ENCODE assay signal across 8 cellular contexts in genomic region chr14:97978336-97978735, GRCh38.
DNase-seq lines count a peak whose midpoint lies in the region; ATAC-seq and TF ChIP-seq lines count a peak whose summit lies in the region.

No MANE protein-coding gene starts in this region.

- H3K9me3 ChIP-seq in BLaER1 = no peaks in the 10 kb centered on the region
- H3K9me3 ChIP-seq in mammary epithelial cell (replicated peaks; ENCODE audit: insufficient read depth, low read length) = no peaks in the 10 kb centered on the region

- no peaks in the 10 kb centered on the region for H3K36me3 ChIP-seq in BLaER1
- no peaks in the 10 kb centered on the region for H3K36me3 ChIP-seq in mammary epithelial cell (ENCODE audit: insufficient read depth, low read length)

- no peak for ATAC-seq in GM19397 (IDR thresholded peaks at IDR 0.05; ENCODE audit: unreplicated experiment)

- peak; percentile 39 to 67 for TF ChIP-seq CTCF in mammary epithelial cell (conservative IDR thresholded peaks at IDR 0.05 in 1 of 2, IDR thresholded peaks at IDR 0.05 in 1 of 2; ENCODE audit: extremely low read depth in 1 of 2, insufficient read depth in 1 of 2, low read depth in 1 of 2, low read length in 2 of 2)

- intact Hi-C loops in mammary epithelial cell (cut with micrococcal nuclease) = loop anchor here (1.0 to 10.0 kb wide), 6 partner anchors 89 to 1396 kb away; partner anchors contain the start of gene BCL11B

- peaks cover 52% of the 10 kb centered on the region for H3K4me1 ChIP-seq in BLaER1
- H3K4me1 ChIP-seq in mammary epithelial cell (ENCODE audit: insufficient read depth, low read length) = peaks cover 8% of the 10 kb centered on the region

- H3K27me3 ChIP-seq in BLaER1 (no peaks in the 10 kb centered on the region), mammary epithelial cell (ENCODE audit: insufficient read depth, low read length) (no peaks in the 10 kb centered on the region)

- in situ Hi-C loops in mammary epithelial cell (cut with MboI; ENCODE audit: low sequenced_read_pairs in 2 of 2) = loop anchor here in 1 of 2 donors (25.0 kb wide), 1 partner anchor 1284 kb away; the partner anchor contains the start of gene BCL11B

- WGBS in mammary epithelial cell (ENCODE audit: low coverage, missing lambda C conversion rate) = 3% methylated on average over 8 of the region's 9 CpGs

- H4K20me1 ChIP-seq in BLaER1 (no peaks in the 10 kb centered on the region), mammary epithelial cell (ENCODE audit: insufficient read depth, low read length) (no peaks in the 10 kb centered on the region)

- dilution Hi-C loops in mammary epithelial cell (cut with HindIII; ENCODE audit: low sequenced_read_pairs) = no loop called here

- H3K4me3 ChIP-seq in BLaER1 (peak overlapping the region; percentile 63), mammary epithelial cell (replicated peaks in 1 of 3; ENCODE audit: insufficient read depth in 1 of 3, low read depth in 2 of 3, low read length in 3 of 3) (no peak overlapping the region)

- CTCF ChIA-PET in mammary epithelial cell (lab: Charles Lee; ENCODE audit: low non-redundant PET) = interaction anchor here (0.5 to 0.7 kb wide), 6 partner anchors 17 to 1092 kb away, joined by 3 to 5 read pairs (median 4); no protein-coding TSS in a partner anchor

- DNase-seq in NCI-H1092 treated with DMSO at 0.1 percent for 48 hours (lab: John Stamatoyannopoulos, UW) = peak; percentile 90
- peak; percentile 58 for DNase-seq in activated CD4-positive, CD25-positive, alpha-beta regulatory T cell treated with anti-CD3 and anti-CD28 coated beads, Interleukin-2, amount 50 U/mL, for 16 hours (ENCODE audit: low read depth, low spot score)
- DNase-seq in mammary epithelial cell = peak; percentile 70
- DNase-seq in kidney glomerular epithelial cell (lab: John Stamatoyannopoulos, UW) = peak; percentile 53
- DNase-seq in stimulated activated CD4-positive, alpha-beta T cell treated with anti-CD3 and anti-CD28 coated beads, Interleukin-1b, Interleukin-23, amount 100 ng/mL, for 24 hours (ENCODE audit: low read depth in 4 of 4, low spot score in 1 of 4) = peak; percentile 49 to 75 (median 67)
- DNase-seq in NCI-H2227 treated with DMSO at 0.1 percent for 48 hours (lab: John Stamatoyannopoulos, UW) = no peak

- no TSS peak for BruUV-seq in mammary epithelial cell (replicated peaks; lab: Mats Ljungman, UMichigan)

- H3K4me2 ChIP-seq in BLaER1 (peak overlapping the region; percentile 93), mammary epithelial cell (ENCODE audit: insufficient read depth, low read depth, low read length) (peak overlapping the region; percentile 87)

- H3K79me2 ChIP-seq in mammary epithelial cell (ENCODE audit: insufficient read depth, low read length) = no peaks in the 10 kb centered on the region

- peak overlapping the region; percentile 87 for H2AFZ ChIP-seq in mammary epithelial cell (ENCODE audit: low read depth, low read length)

- peak overlapping the region; percentile 76 for H3K9ac ChIP-seq in BLaER1
- no peak overlapping the region for H3K9ac ChIP-seq in mammary epithelial cell (ENCODE audit: insufficient read depth, low read length)

- H3K27ac ChIP-seq in BLaER1 (peak overlapping the region; percentile 83), mammary epithelial cell (ENCODE audit: insufficient read depth, low read depth, low read length) (no peak overlapping the region)
